1 cellular context compared by ENCODE assay signal in the genomic region with DNA sequence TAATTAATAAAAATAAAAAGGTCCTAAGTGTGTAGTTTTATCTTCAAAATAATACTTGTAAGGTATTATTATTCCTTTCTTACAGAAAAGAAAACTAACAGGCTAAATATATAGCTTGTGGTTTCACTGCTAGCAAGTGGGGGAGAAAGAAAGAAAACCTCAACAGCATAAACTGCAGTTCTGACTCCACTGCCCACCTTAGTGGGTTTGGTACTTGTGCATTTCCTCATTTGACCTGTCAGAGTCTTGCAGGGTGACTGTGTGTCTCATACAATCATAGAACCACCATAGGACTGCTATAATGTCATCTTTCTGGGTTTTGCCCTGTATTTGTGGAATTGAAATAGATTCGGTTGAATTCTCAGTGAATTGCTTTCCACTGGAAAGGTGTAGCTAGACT.
TF ChIP-seq lines count a peak whose summit lies in the region.

No MANE protein-coding gene starts in this region.

TF ChIP-seq in GM12878, 131 proteins besides CTCF, POLR2A, EP300 and RAD21 (continued from another document and continues in another):
- TF ChIP-seq, protein P1, sequence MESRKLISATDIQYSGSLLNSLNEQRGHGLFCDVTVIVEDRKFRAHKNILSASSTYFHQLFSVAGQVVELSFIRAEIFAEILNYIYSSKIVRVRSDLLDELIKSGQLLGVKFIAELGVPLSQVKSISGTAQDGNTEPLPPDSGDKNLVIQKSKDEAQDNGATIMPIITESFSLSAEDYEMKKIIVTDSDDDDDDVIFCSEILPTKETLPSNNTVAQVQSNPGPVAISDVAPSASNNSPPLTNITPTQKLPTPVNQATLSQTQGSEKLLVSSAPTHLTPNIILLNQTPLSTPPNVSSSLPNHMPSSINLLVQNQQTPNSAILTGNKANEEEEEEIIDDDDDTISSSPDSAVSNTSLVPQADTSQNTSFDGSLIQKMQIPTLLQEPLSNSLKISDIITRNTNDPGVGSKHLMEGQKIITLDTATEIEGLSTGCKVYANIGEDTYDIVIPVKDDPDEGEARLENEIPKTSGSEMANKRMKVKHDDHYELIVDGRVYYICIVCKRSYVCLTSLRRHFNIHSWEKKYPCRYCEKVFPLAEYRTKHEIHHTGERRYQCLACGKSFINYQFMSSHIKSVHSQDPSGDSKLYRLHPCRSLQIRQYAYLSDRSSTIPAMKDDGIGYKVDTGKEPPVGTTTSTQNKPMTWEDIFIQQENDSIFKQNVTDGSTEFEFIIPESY (IDR thresholded peaks at IDR 0.05) = no peak
- TF ChIP-seq NR2F1 (conservative IDR thresholded peaks at IDR 0.05) (peak; percentile 49), FOXM1 (IDR thresholded peaks at IDR 0.05; ENCODE audit: low read depth, low read length) (peak; percentile 62; the same call in 1 of the 2 replicates), ZNF217 (IDR thresholded peaks at IDR 0.05) (peak; percentile 63; the same call in 1 of the 2 replicates), JUND (IDR thresholded peaks at IDR 0.05; ENCODE audit: low read depth, low read length) (peak; percentile 47; the same call in 1 of the 2 replicates), RB1 (IDR thresholded peaks at IDR 0.05; ENCODE audit: borderline replicate concordance) (no peak), ZNF622 (IDR thresholded peaks at IDR 0.05) (no peak), ETV6 (conservative IDR thresholded peaks at IDR 0.05 in 1 of 2, IDR thresholded peaks at IDR 0.05 in 1 of 2; ENCODE audit: borderline replicate concordance in 1 of 2, low read depth in 1 of 2) (peak in 1 of 2 experiments; percentile 62; a peak in 1 of 4 replicates), RCOR1 (conservative IDR thresholded peaks at IDR 0.05; ENCODE audit: low read depth, low read length) (no peak), NFIC (IDR thresholded peaks at IDR 0.05; ENCODE audit: low read depth, low read length) (peak; percentile 90), NR2C1 (IDR thresholded peaks at IDR 0.05) (no peak), SIX5 (IDR thresholded peaks at IDR 0.05; ENCODE audit: low read depth, low read length, severe bottlenecking) (no peak), GATAD2B (conservative IDR thresholded peaks at IDR 0.05; ENCODE audit: low read depth) (no peak), NBN (IDR thresholded peaks at IDR 0.05) (no peak), ZSCAN29 (IDR thresholded peaks at IDR 0.05) (no peak), GABPA (IDR thresholded peaks at IDR 0.05; ENCODE audit: low read depth) (0 out of 2 replicates have a peak, but pooled peaks have one; percentile 26), MEF2A (IDR thresholded peaks at IDR 0.05; ENCODE audit: insufficient read depth, low read depth, low read length) (peak; percentile 95), RUNX3 (IDR thresholded peaks at IDR 0.05; ENCODE audit: low read length) (peak; percentile 99), TARDBP (IDR thresholded peaks at IDR 0.05; ENCODE audit: borderline replicate concordance) (no peak), MTA2 (IDR thresholded peaks at IDR 0.05; ENCODE audit: low read depth) (peak; percentile 82), YBX1 (IDR thresholded peaks at IDR 0.05) (no peak), CBFB (IDR thresholded peaks at IDR 0.05; ENCODE audit: low read depth) (peak; percentile 91), RELA (IDR thresholded peaks at IDR 0.05; ENCODE audit: borderline replicate concordance, partially characterized antibody) (no peak), SMAD1 (IDR thresholded peaks at IDR 0.05; ENCODE audit: low read depth, partially characterized antibody) (no peak), EGR1 (IDR thresholded peaks at IDR 0.05; ENCODE audit: borderline replicate concordance in 1 of 2, low read depth in 2 of 2, low read length in 2 of 2) (no peak), NFYA (IDR thresholded peaks at IDR 0.05; ENCODE audit: borderline replicate concordance, low read depth, low read length) (no peak), SPI1 (IDR thresholded peaks at IDR 0.05; ENCODE audit: borderline replicate concordance, insufficient read depth, low read depth, low read length) (peak; percentile 94)
- TF ChIP-seq, protein P2, sequence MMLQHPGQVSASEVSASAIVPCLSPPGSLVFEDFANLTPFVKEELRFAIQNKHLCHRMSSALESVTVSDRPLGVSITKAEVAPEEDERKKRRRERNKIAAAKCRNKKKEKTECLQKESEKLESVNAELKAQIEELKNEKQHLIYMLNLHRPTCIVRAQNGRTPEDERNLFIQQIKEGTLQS (IDR thresholded peaks at IDR 0.05; ENCODE audit: borderline replicate concordance, extremely low read depth, low read depth, low read length) = no peak
- TF ChIP-seq, protein P3, sequence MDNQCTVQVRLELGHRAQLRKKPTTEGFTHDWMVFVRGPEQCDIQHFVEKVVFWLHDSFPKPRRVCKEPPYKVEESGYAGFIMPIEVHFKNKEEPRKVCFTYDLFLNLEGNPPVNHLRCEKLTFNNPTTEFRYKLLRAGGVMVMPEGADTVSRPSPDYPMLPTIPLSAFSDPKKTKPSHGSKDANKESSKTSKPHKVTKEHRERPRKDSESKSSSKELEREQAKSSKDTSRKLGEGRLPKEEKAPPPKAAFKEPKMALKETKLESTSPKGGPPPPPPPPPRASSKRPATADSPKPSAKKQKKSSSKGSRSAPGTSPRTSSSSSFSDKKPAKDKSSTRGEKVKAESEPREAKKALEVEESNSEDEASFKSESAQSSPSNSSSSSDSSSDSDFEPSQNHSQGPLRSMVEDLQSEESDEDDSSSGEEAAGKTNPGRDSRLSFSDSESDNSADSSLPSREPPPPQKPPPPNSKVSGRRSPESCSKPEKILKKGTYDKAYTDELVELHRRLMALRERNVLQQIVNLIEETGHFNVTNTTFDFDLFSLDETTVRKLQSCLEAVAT (IDR thresholded peaks at IDR 0.05) = no peak
- TF ChIP-seq, protein P4, sequence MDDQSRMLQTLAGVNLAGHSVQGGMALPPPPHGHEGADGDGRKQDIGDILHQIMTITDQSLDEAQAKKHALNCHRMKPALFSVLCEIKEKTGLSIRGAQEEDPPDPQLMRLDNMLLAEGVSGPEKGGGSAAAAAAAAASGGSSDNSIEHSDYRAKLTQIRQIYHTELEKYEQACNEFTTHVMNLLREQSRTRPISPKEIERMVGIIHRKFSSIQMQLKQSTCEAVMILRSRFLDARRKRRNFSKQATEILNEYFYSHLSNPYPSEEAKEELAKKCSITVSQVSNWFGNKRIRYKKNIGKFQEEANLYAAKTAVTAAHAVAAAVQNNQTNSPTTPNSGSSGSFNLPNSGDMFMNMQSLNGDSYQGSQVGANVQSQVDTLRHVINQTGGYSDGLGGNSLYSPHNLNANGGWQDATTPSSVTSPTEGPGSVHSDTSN (IDR thresholded peaks at IDR 0.05; ENCODE audit: insufficient replicate concordance, low read depth, low read length) = no peak
- TF ChIP-seq, protein P5, sequence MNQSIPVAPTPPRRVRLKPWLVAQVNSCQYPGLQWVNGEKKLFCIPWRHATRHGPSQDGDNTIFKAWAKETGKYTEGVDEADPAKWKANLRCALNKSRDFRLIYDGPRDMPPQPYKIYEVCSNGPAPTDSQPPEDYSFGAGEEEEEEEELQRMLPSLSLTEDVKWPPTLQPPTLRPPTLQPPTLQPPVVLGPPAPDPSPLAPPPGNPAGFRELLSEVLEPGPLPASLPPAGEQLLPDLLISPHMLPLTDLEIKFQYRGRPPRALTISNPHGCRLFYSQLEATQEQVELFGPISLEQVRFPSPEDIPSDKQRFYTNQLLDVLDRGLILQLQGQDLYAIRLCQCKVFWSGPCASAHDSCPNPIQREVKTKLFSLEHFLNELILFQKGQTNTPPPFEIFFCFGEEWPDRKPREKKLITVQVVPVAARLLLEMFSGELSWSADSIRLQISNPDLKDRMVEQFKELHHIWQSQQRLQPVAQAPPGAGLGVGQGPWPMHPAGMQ (IDR thresholded peaks at IDR 0.05; ENCODE audit: borderline replicate concordance) = no peak
- TF ChIP-seq, protein P6, sequence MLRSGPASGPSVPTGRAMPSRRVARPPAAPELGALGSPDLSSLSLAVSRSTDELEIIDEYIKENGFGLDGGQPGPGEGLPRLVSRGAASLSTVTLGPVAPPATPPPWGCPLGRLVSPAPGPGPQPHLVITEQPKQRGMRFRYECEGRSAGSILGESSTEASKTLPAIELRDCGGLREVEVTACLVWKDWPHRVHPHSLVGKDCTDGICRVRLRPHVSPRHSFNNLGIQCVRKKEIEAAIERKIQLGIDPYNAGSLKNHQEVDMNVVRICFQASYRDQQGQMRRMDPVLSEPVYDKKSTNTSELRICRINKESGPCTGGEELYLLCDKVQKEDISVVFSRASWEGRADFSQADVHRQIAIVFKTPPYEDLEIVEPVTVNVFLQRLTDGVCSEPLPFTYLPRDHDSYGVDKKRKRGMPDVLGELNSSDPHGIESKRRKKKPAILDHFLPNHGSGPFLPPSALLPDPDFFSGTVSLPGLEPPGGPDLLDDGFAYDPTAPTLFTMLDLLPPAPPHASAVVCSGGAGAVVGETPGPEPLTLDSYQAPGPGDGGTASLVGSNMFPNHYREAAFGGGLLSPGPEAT (IDR thresholded peaks at IDR 0.05; ENCODE audit: low read depth) = peak; percentile 56; the same call in 1 of the 2 replicates
- TF ChIP-seq, protein P7, sequence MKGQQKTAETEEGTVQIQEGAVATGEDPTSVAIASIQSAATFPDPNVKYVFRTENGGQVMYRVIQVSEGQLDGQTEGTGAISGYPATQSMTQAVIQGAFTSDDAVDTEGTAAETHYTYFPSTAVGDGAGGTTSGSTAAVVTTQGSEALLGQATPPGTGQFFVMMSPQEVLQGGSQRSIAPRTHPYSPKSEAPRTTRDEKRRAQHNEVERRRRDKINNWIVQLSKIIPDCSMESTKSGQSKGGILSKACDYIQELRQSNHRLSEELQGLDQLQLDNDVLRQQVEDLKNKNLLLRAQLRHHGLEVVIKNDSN (IDR thresholded peaks at IDR 0.05; ENCODE audit: borderline replicate concordance, extremely low read length, insufficient read depth, low read depth, low read length) = no peak
- TF ChIP-seq, protein P8, sequence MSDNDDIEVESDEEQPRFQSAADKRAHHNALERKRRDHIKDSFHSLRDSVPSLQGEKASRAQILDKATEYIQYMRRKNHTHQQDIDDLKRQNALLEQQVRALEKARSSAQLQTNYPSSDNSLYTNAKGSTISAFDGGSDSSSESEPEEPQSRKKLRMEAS (IDR thresholded peaks at IDR 0.05; ENCODE audit: low read depth, low read length) = no peak
- TF ChIP-seq, protein P9, sequence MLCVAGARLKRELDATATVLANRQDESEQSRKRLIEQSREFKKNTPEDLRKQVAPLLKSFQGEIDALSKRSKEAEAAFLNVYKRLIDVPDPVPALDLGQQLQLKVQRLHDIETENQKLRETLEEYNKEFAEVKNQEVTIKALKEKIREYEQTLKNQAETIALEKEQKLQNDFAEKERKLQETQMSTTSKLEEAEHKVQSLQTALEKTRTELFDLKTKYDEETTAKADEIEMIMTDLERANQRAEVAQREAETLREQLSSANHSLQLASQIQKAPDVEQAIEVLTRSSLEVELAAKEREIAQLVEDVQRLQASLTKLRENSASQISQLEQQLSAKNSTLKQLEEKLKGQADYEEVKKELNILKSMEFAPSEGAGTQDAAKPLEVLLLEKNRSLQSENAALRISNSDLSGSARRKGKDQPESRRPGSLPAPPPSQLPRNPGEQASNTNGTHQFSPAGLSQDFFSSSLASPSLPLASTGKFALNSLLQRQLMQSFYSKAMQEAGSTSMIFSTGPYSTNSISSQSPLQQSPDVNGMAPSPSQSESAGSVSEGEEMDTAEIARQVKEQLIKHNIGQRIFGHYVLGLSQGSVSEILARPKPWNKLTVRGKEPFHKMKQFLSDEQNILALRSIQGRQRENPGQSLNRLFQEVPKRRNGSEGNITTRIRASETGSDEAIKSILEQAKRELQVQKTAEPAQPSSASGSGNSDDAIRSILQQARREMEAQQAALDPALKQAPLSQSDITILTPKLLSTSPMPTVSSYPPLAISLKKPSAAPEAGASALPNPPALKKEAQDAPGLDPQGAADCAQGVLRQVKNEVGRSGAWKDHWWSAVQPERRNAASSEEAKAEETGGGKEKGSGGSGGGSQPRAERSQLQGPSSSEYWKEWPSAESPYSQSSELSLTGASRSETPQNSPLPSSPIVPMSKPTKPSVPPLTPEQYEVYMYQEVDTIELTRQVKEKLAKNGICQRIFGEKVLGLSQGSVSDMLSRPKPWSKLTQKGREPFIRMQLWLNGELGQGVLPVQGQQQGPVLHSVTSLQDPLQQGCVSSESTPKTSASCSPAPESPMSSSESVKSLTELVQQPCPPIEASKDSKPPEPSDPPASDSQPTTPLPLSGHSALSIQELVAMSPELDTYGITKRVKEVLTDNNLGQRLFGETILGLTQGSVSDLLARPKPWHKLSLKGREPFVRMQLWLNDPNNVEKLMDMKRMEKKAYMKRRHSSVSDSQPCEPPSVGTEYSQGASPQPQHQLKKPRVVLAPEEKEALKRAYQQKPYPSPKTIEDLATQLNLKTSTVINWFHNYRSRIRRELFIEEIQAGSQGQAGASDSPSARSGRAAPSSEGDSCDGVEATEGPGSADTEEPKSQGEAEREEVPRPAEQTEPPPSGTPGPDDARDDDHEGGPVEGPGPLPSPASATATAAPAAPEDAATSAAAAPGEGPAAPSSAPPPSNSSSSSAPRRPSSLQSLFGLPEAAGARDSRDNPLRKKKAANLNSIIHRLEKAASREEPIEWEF (IDR thresholded peaks at IDR 0.05; ENCODE audit: insufficient replicate concordance, low read depth, low read length) = no peak
- TF ChIP-seq, protein P10, sequence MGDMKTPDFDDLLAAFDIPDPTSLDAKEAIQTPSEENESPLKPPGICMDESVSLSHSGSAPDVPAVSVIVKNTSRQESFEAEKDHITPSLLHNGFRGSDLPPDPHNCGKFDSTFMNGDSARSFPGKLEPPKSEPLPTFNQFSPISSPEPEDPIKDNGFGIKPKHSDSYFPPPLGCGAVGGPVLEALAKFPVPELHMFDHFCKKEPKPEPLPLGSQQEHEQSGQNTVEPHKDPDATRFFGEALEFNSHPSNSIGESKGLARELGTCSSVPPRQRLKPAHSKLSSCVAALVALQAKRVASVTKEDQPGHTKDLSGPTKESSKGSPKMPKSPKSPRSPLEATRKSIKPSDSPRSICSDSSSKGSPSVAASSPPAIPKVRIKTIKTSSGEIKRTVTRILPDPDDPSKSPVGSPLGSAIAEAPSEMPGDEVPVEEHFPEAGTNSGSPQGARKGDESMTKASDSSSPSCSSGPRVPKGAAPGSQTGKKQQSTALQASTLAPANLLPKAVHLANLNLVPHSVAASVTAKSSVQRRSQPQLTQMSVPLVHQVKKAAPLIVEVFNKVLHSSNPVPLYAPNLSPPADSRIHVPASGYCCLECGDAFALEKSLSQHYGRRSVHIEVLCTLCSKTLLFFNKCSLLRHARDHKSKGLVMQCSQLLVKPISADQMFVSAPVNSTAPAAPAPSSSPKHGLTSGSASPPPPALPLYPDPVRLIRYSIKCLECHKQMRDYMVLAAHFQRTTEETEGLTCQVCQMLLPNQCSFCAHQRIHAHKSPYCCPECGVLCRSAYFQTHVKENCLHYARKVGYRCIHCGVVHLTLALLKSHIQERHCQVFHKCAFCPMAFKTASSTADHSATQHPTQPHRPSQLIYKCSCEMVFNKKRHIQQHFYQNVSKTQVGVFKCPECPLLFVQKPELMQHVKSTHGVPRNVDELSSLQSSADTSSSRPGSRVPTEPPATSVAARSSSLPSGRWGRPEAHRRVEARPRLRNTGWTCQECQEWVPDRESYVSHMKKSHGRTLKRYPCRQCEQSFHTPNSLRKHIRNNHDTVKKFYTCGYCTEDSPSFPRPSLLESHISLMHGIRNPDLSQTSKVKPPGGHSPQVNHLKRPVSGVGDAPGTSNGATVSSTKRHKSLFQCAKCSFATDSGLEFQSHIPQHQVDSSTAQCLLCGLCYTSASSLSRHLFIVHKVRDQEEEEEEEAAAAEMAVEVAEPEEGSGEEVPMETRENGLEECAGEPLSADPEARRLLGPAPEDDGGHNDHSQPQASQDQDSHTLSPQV (IDR thresholded peaks at IDR 0.05) = no peak
